Comparison of ENCODE assay signal across 15 cellular contexts in the genomic region with DNA sequence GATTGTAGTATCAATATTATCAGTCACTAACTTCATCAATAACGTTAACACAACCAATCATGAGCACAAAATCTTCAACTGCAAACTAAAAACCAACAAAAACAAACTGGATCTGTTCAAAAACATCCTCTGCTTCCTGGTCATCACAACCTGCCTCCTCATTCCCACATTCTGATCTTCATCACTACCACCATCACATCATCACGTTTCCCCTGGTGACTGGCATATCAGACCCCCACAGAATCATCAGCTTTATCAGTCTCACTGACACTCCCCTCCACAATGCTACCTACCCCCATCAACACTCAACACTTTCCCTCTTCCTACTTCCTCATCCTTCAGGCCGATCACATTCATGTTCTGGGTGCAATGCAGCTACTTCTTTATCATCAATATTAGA. TPM values are rescaled to one million over a fixed set of nuclear protein-coding genes. Genes with fewer than 3 reads are reported as not detected.
DNase-seq lines count a peak whose midpoint lies in the region; ATAC-seq, FAIRE-seq and TF ChIP-seq lines count a peak whose summit lies in the region.
"Had no signal": no experiment of that assay in that cellular context is flagged by ENCODE, and none has a peak within 500 bp of the region (broad histone marks: within the 10 kb centered on the region; RNA-seq: fewer than 3 reads in every experiment).

No MANE protein-coding gene starts in this region.

- no peak overlapping the region for H3K9ac ChIP-seq in mammary epithelial cell (ENCODE audit: insufficient read depth, low read length)

- peaks cover 42% of the 10 kb centered on the region for H3K4me1 ChIP-seq in PC-9 (replicated peaks; ENCODE audit: insufficient read depth)
- H3K4me1 ChIP-seq in mammary epithelial cell (ENCODE audit: insufficient read depth, low read length) = peaks cover 46% of the 10 kb centered on the region
- H3K4me1 ChIP-seq in psoas muscle = peaks cover 29% of the 10 kb centered on the region

- H3K9me3 ChIP-seq in PC-9 (ENCODE audit: insufficient read depth, low read depth) = no peaks in the 10 kb centered on the region
- H3K9me3 ChIP-seq in mammary epithelial cell (replicated peaks; ENCODE audit: insufficient read depth, low read length) = no peaks in the 10 kb centered on the region
- no peaks in the 10 kb centered on the region for H3K9me3 ChIP-seq in psoas muscle

- H3K4me3 ChIP-seq in PC-9 (no peak overlapping the region), mammary epithelial cell (replicated peaks in 1 of 3; ENCODE audit: insufficient read depth in 1 of 3, low read depth in 2 of 3, low read length in 3 of 3) (no peak overlapping the region), psoas muscle (no peak overlapping the region)
- H3K4me3 ChIP-seq: cardiac muscle cell had no signal

- H3K79me2 ChIP-seq in PC-9 (ENCODE audit: low read depth) = peaks cover 11% of the 10 kb centered on the region; the same call in 1 of the 2 replicates
- peaks cover 69% of the 10 kb centered on the region for H3K79me2 ChIP-seq in mammary epithelial cell (ENCODE audit: insufficient read depth, low read length)

- H3K4me2 ChIP-seq in PC-9 (no peak overlapping the region), mammary epithelial cell (ENCODE audit: insufficient read depth, low read depth, low read length) (no peak overlapping the region)

- H3K27ac ChIP-seq in PC-9 = peak overlapping the region; percentile 73; the same call in 1 of the 2 replicates
- H3K27ac ChIP-seq in mammary epithelial cell (ENCODE audit: insufficient read depth, low read depth, low read length) = peak overlapping the region; percentile 23
- peak overlapping the region; percentile 31 for H3K27ac ChIP-seq in psoas muscle
- H3K27ac ChIP-seq: cardiac muscle cell had no signal

- WGBS in mammary epithelial cell (ENCODE audit: low coverage, missing lambda C conversion rate) = 89% methylated on average over 3 of the region's 3 CpGs
- WGBS in psoas muscle, 3 donors = 88 to 93% (median 92%) methylated on average over 3 of the region's 3 CpGs

- POLR2A ChIA-PET in PC-9 (lab: Charles Lee; ENCODE audit: unreplicated experiment) = interaction anchor here (0.6 kb wide), 1 partner anchor 9 kb away, joined by 3 read pairs; no protein-coding TSS in a partner anchor

- H3K36me3 ChIP-seq in PC-9 (ENCODE audit: low read depth) = 0 out of 2 replicates have a peak, but pooled peaks cover 16% of the 10 kb centered on the region
- H3K36me3 ChIP-seq in mammary epithelial cell (ENCODE audit: insufficient read depth, low read length) = peaks cover 6% of the 10 kb centered on the region
- H3K36me3 ChIP-seq in psoas muscle (ENCODE audit: insufficient read depth in 1 of 2, low read depth in 1 of 2) = peaks cover 0 to 18% of the 10 kb centered on the region in 2 donors
- H3K36me3 ChIP-seq: cardiac muscle cell had no signal

- intact Hi-C loops in PC-9 (cut with micrococcal nuclease; ENCODE audit: unreplicated experiment) (no loop called here), mammary epithelial cell (cut with micrococcal nuclease) (loop anchor here (10.0 kb wide), 1 partner anchor 313 kb away; no protein-coding TSS in a partner anchor), psoas muscle (cut with DNase I) (no loop called here)

- BruUV-seq in PC-9 (replicated peaks; lab: Mats Ljungman, UMichigan) (no TSS peak), mammary epithelial cell (replicated peaks; lab: Mats Ljungman, UMichigan) (no TSS peak)

- CTCF ChIA-PET in PC-9 (lab: Charles Lee) (interaction anchor here (0.7 kb wide), 1 partner anchor 227 kb away, joined by 6 read pairs; no protein-coding TSS in a partner anchor), mammary epithelial cell (lab: Charles Lee; ENCODE audit: low non-redundant PET) (no interaction called here)

- H2AFZ ChIP-seq in PC-9 (no peak overlapping the region), mammary epithelial cell (ENCODE audit: low read depth, low read length) (no peak overlapping the region)

- no peaks in the 10 kb centered on the region for H3K27me3 ChIP-seq in PC-9 (ENCODE audit: insufficient read depth, low read depth)
- H3K27me3 ChIP-seq in mammary epithelial cell (ENCODE audit: insufficient read depth, low read length) = no peaks in the 10 kb centered on the region
- H3K27me3 ChIP-seq in psoas muscle (ENCODE audit: insufficient read depth in 3 of 3, low read length in 2 of 3) = no peaks in the 10 kb centered on the region
- H3K27me3 ChIP-seq: cardiac muscle cell had no signal

- no peaks in the 10 kb centered on the region for H3K9me2 ChIP-seq in PC-9 (ENCODE audit: insufficient read depth)

- in situ Hi-C loops in mammary epithelial cell (cut with MboI; ENCODE audit: low sequenced_read_pairs in 2 of 2) = no loop called here

- peaks cover 33% of the 10 kb centered on the region for H3F3A ChIP-seq in PC-9 (ENCODE audit: insufficient read depth, low read depth)

- no peak for DNase-seq in GM12892 (ENCODE audit: insufficient read length)
- DNase-seq in PC-9 = no peak
- DNase-seq in mammary epithelial cell = no peak
- DNase-seq in psoas muscle = no peak
- DNase-seq in GM19239 (ENCODE audit: insufficient read length, low spot score) = no peak
- DNase-seq in HPDE6-E6E7 (ENCODE audit: extremely low spot score) = no peak
- DNase-seq in NCI-H1417 treated with DMSO at 0.1 percent for 48 hours (lab: John Stamatoyannopoulos, UW) = no peak
- DNase-seq: CD8-positive, alpha-beta T cell; head of caudate nucleus; NCI-H2171; nephron progenitor cell; right cardiac atrium; stimulated activated CD4-positive, alpha-beta T cell treated with anti-CD3 and anti-CD28 coated beads, Interleukin-4, amount 100 ng/mL, for 24 hours; stimulated activated naive CD4-positive, alpha-beta T cell had no signal

- FAIRE-seq in GM12892 (lab: Jason Lieb, UNC) (peak; percentile 30), GM19239 (lab: Jason Lieb, UNC) (no peak)

- H4K20me1 ChIP-seq in PC-9 (ENCODE audit: insufficient read depth) (no peaks in the 10 kb centered on the region), mammary epithelial cell (ENCODE audit: insufficient read depth, low read length) (no peaks in the 10 kb centered on the region)

- dilution Hi-C loops in mammary epithelial cell (cut with HindIII; ENCODE audit: low sequenced_read_pairs) = no loop called here

- TF ChIP-seq CTCF in PC-9 (conservative IDR thresholded peaks at IDR 0.05) (no peak), mammary epithelial cell (conservative IDR thresholded peaks at IDR 0.05 in 1 of 2, IDR thresholded peaks at IDR 0.05 in 1 of 2; ENCODE audit: extremely low read depth in 1 of 2, insufficient read depth in 1 of 2, low read depth in 1 of 2, low read length in 2 of 2) (no peak), psoas muscle (IDR thresholded peaks at IDR 0.05) (no peak)

- TF ChIP-seq POLR2A in GM12892 (IDR thresholded peaks at IDR 0.05; ENCODE audit: low read depth, low read length) = no peak

- no peak for ATAC-seq in psoas muscle
- ATAC-seq: CD8-positive, alpha-beta T cell; right cardiac atrium had no signal

RNA-seq across cellular contexts. Expression of a gene that starts 11.4 kb away (rescaled TPM):
- 35.7 TPM for polyA plus RNA-seq in GM12892 (2012; ENCODE audit: missing spikeins)
- total RNA-seq in PC-9 (2021) (24.6 and 29.8 TPM in 2 replicates), mammary epithelial cell (100 to 1,000 TPM in 1 of 2 donors, 10 to 100 TPM in 1; 68.6 to 127 TPM), psoas muscle (10 to 100 TPM; 34.9 to 62.3 (median 43.8) TPM)
- polyA plus RNA-seq in mammary epithelial cell (152 TPM), psoas muscle (10 to 100 TPM; 22.6 to 37.3 (median 29.1) TPM)
- polyA minus RNA-seq in mammary epithelial cell = 213 TPM

Comparison
In these comparisons a context has a peak if more than half of its experiments do, and no peak if none do; other contexts are left out.
1. H3K27ac ChIP-seq: peak in every context shown above with its lines; median percentile 73 in PC-9; 31 in psoas muscle; 23 in mammary epithelial cell.